1 cellular context compared by ENCODE assay signal in genomic region chr14:100526632-100527031, GRCh38.
TF ChIP-seq lines count a peak whose summit lies in the region.

No MANE protein-coding gene starts in this region.

TF ChIP-seq in HepG2, 621 proteins besides CTCF, POLR2A, EP300 and RAD21:
- TF ChIP-seq ZNF275 (CRISPR knock-in tag; IDR thresholded peaks at IDR 0.05; ENCODE audit: borderline replicate concordance) (no peak), ZNF598 (CRISPR knock-in tag; IDR thresholded peaks at IDR 0.05; ENCODE audit: borderline replicate concordance) (no peak), CC2D1A (CRISPR knock-in tag; IDR thresholded peaks at IDR 0.05) (no peak), CREB1 (IDR thresholded peaks at IDR 0.05) (peak; percentile 85), CREB1 (CRISPR knock-in tag; IDR thresholded peaks at IDR 0.05) (no peak), ZFY (CRISPR knock-in tag; IDR thresholded peaks at IDR 0.05) (no peak)
